Comparison of ENCODE assay signal across 34 cellular contexts in the genomic region with DNA sequence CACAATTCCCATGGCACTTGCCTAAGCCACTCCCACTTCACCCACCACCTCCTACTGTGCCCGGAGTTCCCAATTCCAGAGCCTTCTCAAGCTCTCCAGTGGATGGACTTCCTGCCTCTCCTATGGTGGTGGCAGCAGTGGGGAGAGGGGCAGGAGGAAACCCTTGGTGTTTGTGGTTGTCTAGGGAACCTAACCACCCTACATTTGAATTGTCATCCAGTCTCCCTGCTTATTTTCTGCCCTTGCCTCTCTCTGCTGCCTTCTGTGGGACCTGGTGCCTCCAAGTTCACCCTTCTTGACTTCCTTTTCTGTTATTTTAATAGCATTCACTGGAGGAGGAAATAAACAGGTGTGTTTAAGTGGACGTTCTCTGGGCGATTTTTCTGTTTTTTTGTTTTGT. TPM values are rescaled to one million over a fixed set of nuclear protein-coding genes. Genes with fewer than 3 reads are reported as not detected.
A peak's percentile ranks its signal among the peaks of the same experiment; 100 is the strongest.
DNase-seq lines count a peak whose midpoint lies in the region; ATAC-seq, FAIRE-seq and TF ChIP-seq lines count a peak whose summit lies in the region.
"Had no signal": no experiment of that assay in that cellular context is flagged by ENCODE, and none has a peak within 500 bp of the region (broad histone marks: within the 10 kb centered on the region; RNA-seq: fewer than 3 reads in every experiment).

No MANE protein-coding gene starts in this region.

- H3K9me3 Mint-ChIP-seq in glutamatergic neuron (ENCODE audit: unreplicated experiment) (no peaks in the 10 kb centered on the region), type B pancreatic cell (no peaks in the 10 kb centered on the region)

- H3K27ac Mint-ChIP-seq in glutamatergic neuron (ENCODE audit: unreplicated experiment), result no peak overlapping the region
- no peak overlapping the region for H3K27ac Mint-ChIP-seq in type B pancreatic cell
- H3K27ac Mint-ChIP-seq: activated CD8-positive, alpha-beta T cell treated with anti-CD3 and anti-CD28 coated beads, Interleukin-2, amount 10 ng/mL, durations not matched to agents 7 days and 5 days; activated naive CD8-positive, alpha-beta T cell treated with anti-CD3 and anti-CD28 coated beads for 36 hours; H9; immature natural killer cell; neural progenitor cell; stimulated activated naive CD8-positive, alpha-beta T cell treated with anti-CD3 and anti-CD28 coated beads, Interleukin-15, Interleukin-2, amounts not matched to agents 100 ng/mL and 50 ng/mL, for 24 hours had no signal

- TF ChIP-seq CTCF in NB4 (IDR thresholded peaks at IDR 0.05; ENCODE audit: low read depth, low read length) (no peak), glutamatergic neuron (IDR thresholded peaks at IDR 0.05; ENCODE audit: partially characterized antibody, unreplicated experiment) (no peak), type B pancreatic cell (conservative IDR thresholded peaks at IDR 0.05) (no peak)

- TF ChIP-seq POLR2A in NB4 (IDR thresholded peaks at IDR 0.05; ENCODE audit: extremely low read depth, insufficient read length), result no peak

- ATAC-seq in left ventricle myocardium superior (no peak), Right ventricle myocardium inferior (no peak)
- ATAC-seq: activated CD8-positive, alpha-beta T cell treated with anti-CD3 and anti-CD28 coated beads, Interleukin-2, amount 10 ng/mL, durations not matched to agents 7 days and 5 days; HepG2; left lobe of liver; pancreas had no signal

- H3K4me3 ChIP-seq in NB4 (ENCODE audit: low read depth, low read length), result no peak overlapping the region
- H3K4me3 ChIP-seq: cardiac muscle cell, coronary artery, neural progenitor cell, pancreas, SK-N-MC, thoracic aorta, vagina had no signal

- H3K4me1 Mint-ChIP-seq in glutamatergic neuron (ENCODE audit: low read depth, unreplicated experiment) (peaks cover 6% of the 10 kb centered on the region), type B pancreatic cell (ENCODE audit: unreplicated experiment) (no peaks in the 10 kb centered on the region)
- H3K4me1 Mint-ChIP-seq: activated naive CD8-positive, alpha-beta T cell treated with anti-CD3 and anti-CD28 coated beads for 36 hours had no signal

- no peak for FAIRE-seq in frontal cortex (lab: Jason Lieb, UNC)
- FAIRE-seq: G401.6, HepG2, pancreas had no signal

- no peak overlapping the region for H3K4me3 Mint-ChIP-seq in glutamatergic neuron (ENCODE audit: unreplicated experiment)
- no peak overlapping the region for H3K4me3 Mint-ChIP-seq in type B pancreatic cell
- H3K4me3 Mint-ChIP-seq: activated CD8-positive, alpha-beta T cell treated with anti-CD3 and anti-CD28 coated beads, Interleukin-2, amount 10 ng/mL, durations not matched to agents 7 days and 5 days; activated naive CD8-positive, alpha-beta T cell treated with anti-CD3 and anti-CD28 coated beads for 36 hours; H9; neural progenitor cell; stimulated activated naive CD8-positive, alpha-beta T cell treated with anti-CD3 and anti-CD28 coated beads, Interleukin-15, Interleukin-2, amounts not matched to agents 100 ng/mL and 50 ng/mL, for 24 hours had no signal

- intact Hi-C loops in left ventricle myocardium superior (cut with micrococcal nuclease), result no loop called here
- intact Hi-C loops in Right ventricle myocardium inferior (cut with DNase I), result no loop called here

- H3K36me3 Mint-ChIP-seq in glutamatergic neuron (ENCODE audit: unreplicated experiment), result peaks cover 14% of the 10 kb centered on the region
- no peaks in the 10 kb centered on the region for H3K36me3 Mint-ChIP-seq in type B pancreatic cell
- H3K36me3 Mint-ChIP-seq: activated naive CD8-positive, alpha-beta T cell treated with anti-CD3 and anti-CD28 coated beads for 36 hours; neural progenitor cell had no signal

- H3K27me3 Mint-ChIP-seq in glutamatergic neuron (ENCODE audit: unreplicated experiment) (peaks cover 4% of the 10 kb centered on the region), type B pancreatic cell (no peaks in the 10 kb centered on the region)
- H3K27me3 Mint-ChIP-seq: activated naive CD8-positive, alpha-beta T cell treated with anti-CD3 and anti-CD28 coated beads for 36 hours; stimulated activated naive CD8-positive, alpha-beta T cell treated with anti-CD3 and anti-CD28 coated beads, Interleukin-15, Interleukin-2, amounts not matched to agents 100 ng/mL and 50 ng/mL, for 24 hours had no signal

- DNase-seq in left ventricle myocardium superior, result peak; percentile 17
- no peak for DNase-seq in Right ventricle myocardium inferior (ENCODE audit: missing footprints)
- DNase-seq in NB4 (ENCODE audit: low read depth), result peak; percentile 60
- peak; percentile 1 for DNase-seq in glutamatergic neuron
- DNase-seq in frontal cortex (ENCODE audit: low spot score in 2 of 2), result no peak
- no peak for DNase-seq in NCI-H82 (lab: John Stamatoyannopoulos, UW)
- no peak for DNase-seq in type B pancreatic cell (ENCODE audit: extremely low spot score, unreplicated experiment)
- DNase-seq: activated CD8-positive, alpha-beta T cell treated with anti-CD3 and anti-CD28 coated beads, Interleukin-2, amount 10 ng/mL, durations not matched to agents 7 days and 5 days; activated effector memory CD4-positive, alpha-beta T cell treated with anti-CD3 and anti-CD28 coated beads, Interleukin-2, amount 50 U/mL, for 16 hours; activated naive CD8-positive, alpha-beta T cell treated with anti-CD3 and anti-CD28 coated beads for 36 hours; activated T-cell treated with anti-CD3 and anti-CD28 coated beads for 4 hours; anterior cingulate cortex; BE2C; DMS153; effector memory CD4-positive, alpha-beta T cell; H9; immature natural killer cell; NCI-H1105 treated with DMSO at 0.1 percent for 48 hours; NCI-H187 treated with DMSO at 0.1 percent for 48 hours; NCI-H2171; retina; RPMI8226; stimulated activated CD4-positive, alpha-beta T cell treated with anti-CD3 and anti-CD28 coated beads, Interleukin-1b, Interleukin-23, amount 100 ng/mL, for 48 hours had no signal

RNA-seq across cellular contexts. Expression of a gene that starts 50.1 kb away (rescaled TPM):
- 40.5 TPM for total RNA-seq in left ventricle myocardium superior
- 41.9 TPM for total RNA-seq in Right ventricle myocardium inferior
- 13.1 TPM for total RNA-seq in glutamatergic neuron (ENCODE audit: unreplicated experiment)
- 26.5 TPM for total RNA-seq in frontal cortex
- 13.4 and 17.8 TPM in 2 replicates for total RNA-seq in type B pancreatic cell (ENCODE audit: low replicate concordance)

Comparison
In these comparisons a context has a peak if more than half of its experiments do, and no peak if none do; other contexts are left out.
1. DNase-seq: peak in left ventricle myocardium superior (single experiment), NB4 (single experiment) and glutamatergic neuron (single experiment); none in Right ventricle myocardium inferior (single experiment), frontal cortex (0 of 2), NCI-H82 (single experiment) and type B pancreatic cell (single experiment).